ENCODE assay signal across 8 cellular contexts in genomic region chr11:46674463-46675287, GRCh38. TPM values are rescaled to one million over a fixed set of nuclear protein-coding genes. Genes with fewer than 3 reads are reported as not detected.
DNase-seq lines count a peak whose midpoint lies in the region; ATAC-seq, FAIRE-seq and TF ChIP-seq lines count a peak whose summit lies in the region.

No MANE protein-coding gene starts in this region.

- no peaks in the 10 kb centered on the region for H3K9me3 ChIP-seq in K562 (replicated peaks; ENCODE audit: control insufficient read depth, insufficient read depth, low read depth, low read length)
- no peaks in the 10 kb centered on the region for H3K9me3 ChIP-seq in thyroid gland

- H3K4me1 ChIP-seq in K562 (replicated peaks in 1 of 2; ENCODE audit: control insufficient read depth in 2 of 2, insufficient read depth in 2 of 2, low read length in 2 of 2) (peaks cover 0 to 4% of the 10 kb centered on the region in 2 experiments; a peak in 1 of 5 replicates), thyroid gland (peaks cover 32 to 52% of the 10 kb centered on the region in 2 donors)

- peaks cover 17% of the 10 kb centered on the region for H3K36me3 Mint-ChIP-seq in activated naive CD4-positive, alpha-beta T cell treated with anti-CD3 and anti-CD28 coated beads for 36 hours (ENCODE audit: low read depth)

- H3K36me3 ChIP-seq in K562 (ENCODE audit: control insufficient read depth, insufficient read depth, low read length): peaks cover 49% of the 10 kb centered on the region
- peaks cover 43 to 45% of the 10 kb centered on the region in 2 donors for H3K36me3 ChIP-seq in thyroid gland

- H3K27ac ChIP-seq in K562 (ENCODE audit: extremely low read depth, low read depth, low read length) (no peak overlapping the region), thyroid gland (peak overlapping the region; percentile 81 to 89 (median 84))

- no peak overlapping the region for H3K4me2 ChIP-seq in K562 (ENCODE audit: insufficient read depth, low read length)

- no peak for TF ChIP-seq RAD21 in K562 (CRISPR knock-in tag; conservative IDR thresholded peaks at IDR 0.05 in 1 of 2, IDR thresholded peaks at IDR 0.05 in 1 of 2)

- TF ChIP-seq POLR2A in K562 (conservative IDR thresholded peaks at IDR 0.05) (no peak), thyroid gland (IDR thresholded peaks at IDR 0.05) (no peak)

- peak overlapping the region in 1 of 2 experiments; percentile 48; a peak in 1 of 4 replicates for H3K9ac ChIP-seq in K562 (ENCODE audit: insufficient read depth in 1 of 2, low read depth in 2 of 2, low read length in 2 of 2)

- no TSS peak for BruUV-seq in K562 (replicated peaks; lab: Mats Ljungman, UMichigan)

- H3K9me1 ChIP-seq in K562 (ENCODE audit: control insufficient read depth, insufficient read depth, low read length): peaks cover 5% of the 10 kb centered on the region

- peak overlapping the region; percentile 48 for H3K27ac Mint-ChIP-seq in activated naive CD4-positive, alpha-beta T cell treated with anti-CD3 and anti-CD28 coated beads for 36 hours

- ATAC-seq in K562 (peak; percentile 60), left lobe of liver (peak; percentile 4), HG02885 (IDR thresholded peaks at IDR 0.05; ENCODE audit: poor library complexity, unreplicated experiment) (no peak)

- FAIRE-seq in K562 (lab: Jason Lieb, UNC): no peak

- H3K27me3 ChIP-seq in K562 (ENCODE audit: control insufficient read depth in 2 of 2, insufficient read depth in 2 of 2, low read length in 2 of 2) (no peaks in the 10 kb centered on the region), thyroid gland (no peaks in the 10 kb centered on the region)

- in situ Hi-C loops in K562 (cut with MboI): no loop called here

- H2AFZ ChIP-seq in K562 (ENCODE audit: low read depth, low read length): no peak overlapping the region

- POLR2A ChIA-PET in K562 (lab: Yijun Ruan, JAX): interaction anchor here (0.6 to 2.1 kb wide), 14 partner anchors 8 to 940 kb away, joined by 3 to 9 read pairs (median 3); partner anchors contain the start of genes ARHGAP1 and ZNF408

- no peak overlapping the region for H3K4me3 Mint-ChIP-seq in activated naive CD4-positive, alpha-beta T cell treated with anti-CD3 and anti-CD28 coated beads for 36 hours

- WGBS in K562 (ENCODE audit: insufficient coverage, low coverage, missing lambda C conversion rate): 64% methylated on average over 12 of the region's 12 CpGs
- 36 to 45% methylated on average over 12 of the region's 12 CpGs for WGBS in thyroid gland, 2 donors

- H3K4me3 ChIP-seq in K562: no peak overlapping the region
- H3K4me3 ChIP-seq in thyroid gland (replicated peaks in 1 of 3): no peak overlapping the region

- no peaks in the 10 kb centered on the region for H3K9me3 Mint-ChIP-seq in activated naive CD4-positive, alpha-beta T cell treated with anti-CD3 and anti-CD28 coated beads for 36 hours

- TF ChIP-seq EP300 in K562 (IDR thresholded peaks at IDR 0.05; ENCODE audit: low read length): no peak

- H3K79me2 ChIP-seq in K562 (ENCODE audit: control insufficient read depth, insufficient read depth, low read length): no peaks in the 10 kb centered on the region

- DNase-seq in activated naive CD4-positive, alpha-beta T cell treated with anti-CD3 and anti-CD28 coated beads for 36 hours: peak; percentile 38
- no peak for DNase-seq in activated naive CD4-positive, alpha-beta T cell (lab: John Stamatoyannopoulos, UW)
- DNase-seq in K562 (ENCODE audit: extremely low read depth in 1 of 4, low spot score in 3 of 4): peak in 3 of 4 experiments; percentile 18 to 51 (median 45)
- DNase-seq in left lobe of liver (ENCODE audit: low spot score): no peak
- peak; percentile 36 to 41 for DNase-seq in thyroid gland
- DNase-seq in H4 (ENCODE audit: low spot score): no peak
- no peak for DNase-seq in 8988T

- TF ChIP-seq CTCF in K562 (IDR thresholded peaks at IDR 0.05 in 2 of 3, conservative IDR thresholded peaks at IDR 0.05 in 1 of 3; ENCODE audit: insufficient read depth in 2 of 3, low read depth in 1 of 3, low read length in 3 of 3) (no peak), thyroid gland (IDR thresholded peaks at IDR 0.05) (no peak)

- intact Hi-C loops in activated naive CD4-positive, alpha-beta T cell treated with anti-CD3 and anti-CD28 coated beads for 36 hours (cut with micrococcal nuclease): loop anchor here (5.0 kb wide), 1 partner anchor 287 kb away; no protein-coding TSS in a partner anchor
- intact Hi-C loops in K562 (cut with micrococcal nuclease): no loop called here
- intact Hi-C loops in thyroid gland (cut with DNase I): no loop called here

- peaks cover 70% of the 10 kb centered on the region for H3K4me1 Mint-ChIP-seq in activated naive CD4-positive, alpha-beta T cell treated with anti-CD3 and anti-CD28 coated beads for 36 hours (ENCODE audit: low read depth)

- CTCF ChIA-PET in activated naive CD4-positive, alpha-beta T cell treated with anti-CD3 and anti-CD28 coated beads for 36 hours (lab: Charles Lee): interaction anchor here (1.9 kb wide), 1 partner anchor 24 kb away, joined by 7 read pairs; no protein-coding TSS in a partner anchor
- CTCF ChIA-PET in K562 (lab: Yijun Ruan, JAX; ENCODE audit: low intra/inter-chr PET ratio): no interaction called here

- H3K27me3 Mint-ChIP-seq in activated naive CD4-positive, alpha-beta T cell treated with anti-CD3 and anti-CD28 coated beads for 36 hours (ENCODE audit: low read depth): no peaks in the 10 kb centered on the region

- H4K20me1 ChIP-seq in K562 (replicated peaks; ENCODE audit: control insufficient read depth, insufficient read depth, low read length): no peaks in the 10 kb centered on the region

RNA-seq across cellular contexts. Expression of gene ARHGAP1, which starts 25.7 kb away (rescaled TPM):
- total RNA-seq in activated naive CD4-positive, alpha-beta T cell treated with anti-CD3 and anti-CD28 coated beads for 36 hours: 10 to 100 TPM; 31.2 to 32.6 TPM
- 36.7 and 76.2 TPM in 2 replicates for total RNA-seq in K562 (2011; cell fraction: chromatin; rRNA removed; ENCODE audit: low replicate concordance)
- 31.7 and 34.5 TPM in 2 replicates for total RNA-seq in K562 (2011; cell fraction: nucleolus; rRNA removed)
- 30.6 and 40.3 TPM in 2 replicates for total RNA-seq in K562 (2011; cell fraction: nucleoplasm; rRNA removed)
- total RNA-seq in K562 (2014; rRNA removed): 7.4 and 11.1 TPM in 2 replicates
- 5.9 and 6.9 TPM in 2 replicates for total RNA-seq in K562 (2014; rRNA removed; fragmentation: Illumina TruSeq; extraction: Trizol)
- 10.7 and 11.3 TPM in 2 replicates for total RNA-seq in K562 (2015; rRNA removed; fragmentation: Illumina TruSeq; extraction: Trizol)
- 30.3 and 30.4 TPM in 2 replicates for total RNA-seq in K562 (2021)
- polyA plus RNA-seq in K562 (2011; rRNA removed): 8.2 and 13.2 TPM in 2 replicates
- polyA plus RNA-seq in K562 (2011; cell fraction: cytosol; rRNA removed): 10.8 and 17.1 TPM in 2 replicates
- polyA plus RNA-seq in K562 (2011; cell fraction: nucleus; rRNA removed): 11.1 and 18.2 TPM in 2 replicates
- 16.3 and 23.1 TPM in 2 replicates for polyA plus RNA-seq in K562 (2012)
- polyA plus RNA-seq in K562 (2014; fragmentation: Illumina TruSeq; extraction: Trizol): 25.0 and 26.7 TPM in 2 replicates
- polyA plus RNA-seq in K562 (2014; fragmentation: Nextera tagmentation; extraction: Ambion mirVana): 1 to 10 TPM; 3.6 to 5.7 TPM
- 14.1 and 14.2 TPM in 2 replicates for polyA plus RNA-seq in K562 (2014; rRNA removed)
- 23.5 and 26.8 TPM in 2 replicates for polyA minus RNA-seq in K562 (2011; rRNA and poly(A)+ RNA removed)
- polyA minus RNA-seq in K562 (2011; cell fraction: cytosol; rRNA and poly(A)+ RNA removed): 27.3 and 29.4 TPM in 2 replicates
- 11.3 and 15.9 TPM in 2 replicates for polyA minus RNA-seq in K562 (2011; cell fraction: nucleus; rRNA and poly(A)+ RNA removed)
- total RNA-seq in left lobe of liver: 29.3 TPM
- 10 to 100 TPM; 30.8 to 57.9 (median 47.7) TPM for total RNA-seq in thyroid gland
- 9.5 and 16.2 TPM in 2 replicates for total RNA-seq in H4 (2014; rRNA removed; shearing (Covaris generic))

RNA-seq across cellular contexts. Expression of gene ZNF408, which starts 26.2 kb away (rescaled TPM):
- total RNA-seq in activated naive CD4-positive, alpha-beta T cell treated with anti-CD3 and anti-CD28 coated beads for 36 hours: 1 to 10 TPM; 7.3 to 7.6 TPM
- 16.0 and 39.3 TPM in 2 replicates for total RNA-seq in K562 (2011; cell fraction: chromatin; rRNA removed; ENCODE audit: low replicate concordance)
- total RNA-seq in K562 (2011; cell fraction: nucleolus; rRNA removed): 22.9 and 32.4 TPM in 2 replicates
- total RNA-seq in K562 (2011; cell fraction: nucleoplasm; rRNA removed): 20.5 and 21.6 TPM in 2 replicates
- total RNA-seq in K562 (2014; rRNA removed): 11.8 and 12.2 TPM in 2 replicates
- 7.3 and 7.4 TPM in 2 replicates for total RNA-seq in K562 (2014; rRNA removed; fragmentation: Illumina TruSeq; extraction: Trizol)
- 12.8 and 14.1 TPM in 2 replicates for total RNA-seq in K562 (2015; rRNA removed; fragmentation: Illumina TruSeq; extraction: Trizol)
- total RNA-seq in K562 (2021): 17.4 and 18.4 TPM in 2 replicates
- 4.5 and 7.6 TPM in 2 replicates for polyA plus RNA-seq in K562 (2011; rRNA removed)
- 5.7 and 12.0 TPM in 2 replicates for polyA plus RNA-seq in K562 (2011; cell fraction: cytosol; rRNA removed)
- polyA plus RNA-seq in K562 (2011; cell fraction: nucleus; rRNA removed): 13.3 and 21.7 TPM in 2 replicates
- polyA plus RNA-seq in K562 (2012): 8.5 and 12.1 TPM in 2 replicates
- polyA plus RNA-seq in K562 (2014; fragmentation: Illumina TruSeq; extraction: Trizol): 7.4 and 10.8 TPM in 2 replicates
- polyA plus RNA-seq in K562 (2014; fragmentation: Nextera tagmentation; extraction: Ambion mirVana): under 1 TPM; 0.15 to 0.38 TPM
- 7.0 and 10.0 TPM in 2 replicates for polyA plus RNA-seq in K562 (2014; rRNA removed)
- 4.6 and 4.8 TPM in 2 replicates for polyA minus RNA-seq in K562 (2011; rRNA and poly(A)+ RNA removed)
- 5.2 and 8.7 TPM in 2 replicates for polyA minus RNA-seq in K562 (2011; cell fraction: cytosol; rRNA and poly(A)+ RNA removed)
- 14.1 and 19.8 TPM in 2 replicates for polyA minus RNA-seq in K562 (2011; cell fraction: nucleus; rRNA and poly(A)+ RNA removed)
- 9.4 TPM for total RNA-seq in left lobe of liver
- 10 to 100 TPM in 3 of 4 donors, 1 to 10 TPM in 1; 9.8 to 17.8 (median 12.5) TPM for total RNA-seq in thyroid gland
- 4.8 and 5.1 TPM in 2 replicates for total RNA-seq in H4 (2014; rRNA removed; shearing (Covaris generic))

RNA-seq across cellular contexts. Expression of gene F2, which starts 44.3 kb away (rescaled TPM):
- not detected for total RNA-seq in activated naive CD4-positive, alpha-beta T cell treated with anti-CD3 and anti-CD28 coated beads for 36 hours
- not detected in 2 replicates for total RNA-seq in K562 (2011; cell fraction: chromatin; rRNA removed; ENCODE audit: low replicate concordance)
- not detected in 2 replicates for total RNA-seq in K562 (2011; cell fraction: nucleolus; rRNA removed)
- total RNA-seq in K562 (2011; cell fraction: nucleoplasm; rRNA removed): not detected in 2 replicates
- total RNA-seq in K562 (2014; rRNA removed) (not detected in 2 replicates), K562 (2014; rRNA removed; fragmentation: Illumina TruSeq; extraction: Trizol) (not detected in 2 replicates), K562 (2015; rRNA removed; fragmentation: Illumina TruSeq; extraction: Trizol) (not detected in 2 replicates), K562 (2021) (0.16 and 0.22 TPM in 2 replicates), left lobe of liver (1,408 TPM), thyroid gland (not detected)
- polyA plus RNA-seq in K562 (2011; rRNA removed) (not detected in 2 replicates), K562 (2014; fragmentation: Illumina TruSeq; extraction: Trizol) (not detected in 2 replicates), K562 (2014; fragmentation: Nextera tagmentation; extraction: Ambion mirVana) (not detected), K562 (2014; rRNA removed) (not detected in 2 replicates)
- polyA plus RNA-seq in K562 (2011; cell fraction: cytosol; rRNA removed): not detected in 2 replicates
- polyA plus RNA-seq in K562 (2011; cell fraction: nucleus; rRNA removed): not detected in 2 replicates
- polyA plus RNA-seq in K562 (2012): not detected in 2 replicates
- not detected in 2 replicates for polyA minus RNA-seq in K562 (2011; rRNA and poly(A)+ RNA removed)
- 2.4 TPM in 1 of 2 replicates, not detected in the other for polyA minus RNA-seq in K562 (2011; cell fraction: cytosol; rRNA and poly(A)+ RNA removed)
- polyA minus RNA-seq in K562 (2011; cell fraction: nucleus; rRNA and poly(A)+ RNA removed): not detected in 2 replicates
- total RNA-seq in H4 (2014; rRNA removed; shearing (Covaris generic)): 0.23 TPM in 1 of 2 replicates, not detected in the other

RNA-seq across cellular contexts. Expression of gene ATG13, which starts 57.3 kb away (rescaled TPM):
- 10 to 100 TPM; 54.7 to 55.6 TPM for total RNA-seq in activated naive CD4-positive, alpha-beta T cell treated with anti-CD3 and anti-CD28 coated beads for 36 hours
- total RNA-seq in K562 (2011; cell fraction: chromatin; rRNA removed; ENCODE audit: low replicate concordance): 112 and 117 TPM in 2 replicates
- 77.5 and 112 TPM in 2 replicates for total RNA-seq in K562 (2011; cell fraction: nucleolus; rRNA removed)
- 88.6 and 94.3 TPM in 2 replicates for total RNA-seq in K562 (2011; cell fraction: nucleoplasm; rRNA removed)
- 46.6 and 54.4 TPM in 2 replicates for total RNA-seq in K562 (2014; rRNA removed)
- 26.0 and 27.2 TPM in 2 replicates for total RNA-seq in K562 (2014; rRNA removed; fragmentation: Illumina TruSeq; extraction: Trizol)
- 23.3 and 24.5 TPM in 2 replicates for total RNA-seq in K562 (2015; rRNA removed; fragmentation: Illumina TruSeq; extraction: Trizol)
- 52.2 and 61.5 TPM in 2 replicates for total RNA-seq in K562 (2021)
- 56.9 and 66.1 TPM in 2 replicates for polyA plus RNA-seq in K562 (2011; rRNA removed)
- polyA plus RNA-seq in K562 (2011; cell fraction: cytosol; rRNA removed): 72.0 and 89.0 TPM in 2 replicates
- polyA plus RNA-seq in K562 (2011; cell fraction: nucleus; rRNA removed): 128 and 150 TPM in 2 replicates
- polyA plus RNA-seq in K562 (2012): 33.0 and 68.6 TPM in 2 replicates
- polyA plus RNA-seq in K562 (2014; fragmentation: Illumina TruSeq; extraction: Trizol): 36.5 and 38.1 TPM in 2 replicates
- 10 to 100 TPM; 13.1 to 15.6 TPM for polyA plus RNA-seq in K562 (2014; fragmentation: Nextera tagmentation; extraction: Ambion mirVana)
- 49.5 and 58.8 TPM in 2 replicates for polyA plus RNA-seq in K562 (2014; rRNA removed)
- polyA minus RNA-seq in K562 (2011; rRNA and poly(A)+ RNA removed): 48.2 and 57.6 TPM in 2 replicates
- polyA minus RNA-seq in K562 (2011; cell fraction: cytosol; rRNA and poly(A)+ RNA removed): 28.3 and 42.0 TPM in 2 replicates
- polyA minus RNA-seq in K562 (2011; cell fraction: nucleus; rRNA and poly(A)+ RNA removed): 36.8 and 48.7 TPM in 2 replicates
- total RNA-seq in left lobe of liver: 43.0 TPM
- total RNA-seq in thyroid gland: 100 to 1,000 TPM in 3 of 4 donors, 10 to 100 TPM in 1; 85.7 to 148 (median 113) TPM
- 72.3 and 88.3 TPM in 2 replicates for total RNA-seq in H4 (2014; rRNA removed; shearing (Covaris generic))

RNA-seq across cellular contexts. Expression of gene HARBI1, which starts 57.6 kb away (rescaled TPM):
- 1 to 10 TPM; 2.8 to 3.1 TPM for total RNA-seq in activated naive CD4-positive, alpha-beta T cell treated with anti-CD3 and anti-CD28 coated beads for 36 hours
- total RNA-seq in K562 (2011; cell fraction: chromatin; rRNA removed; ENCODE audit: low replicate concordance): 7.3 and 8.5 TPM in 2 replicates
- 6.8 and 8.2 TPM in 2 replicates for total RNA-seq in K562 (2011; cell fraction: nucleolus; rRNA removed)
- total RNA-seq in K562 (2011; cell fraction: nucleoplasm; rRNA removed): 6.0 and 6.3 TPM in 2 replicates
- total RNA-seq in K562 (2014; rRNA removed) (4.1 and 4.3 TPM in 2 replicates), K562 (2014; rRNA removed; fragmentation: Illumina TruSeq; extraction: Trizol) (5.6 and 6.0 TPM in 2 replicates), K562 (2015; rRNA removed; fragmentation: Illumina TruSeq; extraction: Trizol) (4.9 and 6.9 TPM in 2 replicates), K562 (2021) (5.5 and 5.8 TPM in 2 replicates), left lobe of liver (2.8 TPM), thyroid gland (1 to 10 TPM; 1.3 to 6.2 (median 3.5) TPM)
- polyA plus RNA-seq in K562 (2011; rRNA removed) (4.7 and 5.5 TPM in 2 replicates), K562 (2014; fragmentation: Illumina TruSeq; extraction: Trizol) (5.3 and 6.0 TPM in 2 replicates), K562 (2014; fragmentation: Nextera tagmentation; extraction: Ambion mirVana) (1 to 10 TPM; 6.0 to 8.4 TPM), K562 (2014; rRNA removed) (3.5 and 6.1 TPM in 2 replicates)
- polyA plus RNA-seq in K562 (2011; cell fraction: cytosol; rRNA removed): 4.9 and 5.5 TPM in 2 replicates
- 3.5 and 4.0 TPM in 2 replicates for polyA plus RNA-seq in K562 (2011; cell fraction: nucleus; rRNA removed)
- 5.9 and 6.1 TPM in 2 replicates for polyA plus RNA-seq in K562 (2012)
- 6.3 and 6.9 TPM in 2 replicates for polyA minus RNA-seq in K562 (2011; rRNA and poly(A)+ RNA removed)
- polyA minus RNA-seq in K562 (2011; cell fraction: cytosol; rRNA and poly(A)+ RNA removed): 2.4 and 3.1 TPM in 2 replicates
- 2.4 and 3.6 TPM in 2 replicates for polyA minus RNA-seq in K562 (2011; cell fraction: nucleus; rRNA and poly(A)+ RNA removed)
- 2.5 and 5.8 TPM in 2 replicates for total RNA-seq in H4 (2014; rRNA removed; shearing (Covaris generic))

Comparison
In these comparisons a context has a peak if more than half of its experiments do, and no peak if none do; other contexts are left out.
1. DNase-seq: peak in activated naive CD4-positive, alpha-beta T cell treated with anti-CD3 and anti-CD28 coated beads for 36 hours (single experiment), K562 (3 of 4) and thyroid gland (2 of 2); none in activated naive CD4-positive, alpha-beta T cell (0 of 4), left lobe of liver (single experiment), H4 (single experiment) and 8988T (single experiment).
2. RNA of gene F2, which starts 44.3 kb away (total RNA-seq): 1,408 TPM in left lobe of liver (single experiment); 0.23 TPM in H4, not detected in thyroid gland, not detected in activated naive CD4-positive, alpha-beta T cell treated with anti-CD3 and anti-CD28 coated beads for 36 hours and 0.16 to 0.22 TPM in K562; every median in the first group is over 1,000 times any median in the second.